ENCODE assay signal across 21 cellular contexts in genomic region chr6:163288915-163289314, GRCh38.
"Had no signal": no experiment of that assay in that cellular context is flagged by ENCODE, and none has a peak within 500 bp of the region (broad histone marks: within the 10 kb centered on the region; RNA-seq: fewer than 3 reads in every experiment).

No MANE protein-coding gene starts in this region.

- DNase-seq: central memory CD4-positive, alpha-beta T cell; effector CD4-positive, alpha-beta T cell; endodermal cell; erythroblast; foreskin keratinocyte; hypothalamus; kidney glomerular epithelial cell; lower lobe of right lung; naive B cell; ovary; small intestine; stimulated activated CD4-positive, alpha-beta T cell treated with anti-CD3 and anti-CD28 coated beads, Interleukin-12 subunit alpha, Interleukin-12 subunit beta, amount 100 ng/mL, for 4 hours; stimulated activated naive CD4-positive, alpha-beta T cell; stomach; substantia nigra; transverse colon had no signal

- H3K9me3 ChIP-seq: lower lobe of right lung, neutrophil, ovary, stomach, thoracic aorta, transverse colon had no signal

- H3K27me3 ChIP-seq: foreskin keratinocyte, neutrophil, ovary, stomach, transverse colon had no signal

- ATAC-seq: foreskin keratinocyte, left lobe of liver, lower lobe of right lung, sciatic nerve had no signal

- H3K4me3 ChIP-seq: coronary artery, lower lobe of right lung, ovary, stomach, thoracic aorta, transverse colon had no signal

- H3K27ac ChIP-seq: coronary artery, foreskin keratinocyte, lower lobe of right lung, neutrophil, ovary, stomach, thoracic aorta, transverse colon had no signal

- H3K36me3 ChIP-seq: lower lobe of right lung, neutrophil, ovary, stomach, thoracic aorta, transverse colon had no signal

- H3K4me1 ChIP-seq: foreskin keratinocyte, lower lobe of right lung, stomach, transverse colon had no signal
